ENCODE assay signal across 25 cellular contexts in genomic region chr20:60246751-60247150, GRCh38.
"Had no signal": no experiment of that assay in that cellular context is flagged by ENCODE, and none has a peak within 500 bp of the region (broad histone marks: within the 10 kb centered on the region; RNA-seq: fewer than 3 reads in every experiment).

No MANE protein-coding gene starts in this region.

- H3K36me3 Mint-ChIP-seq: memory B cell; naive B cell; natural killer cell treated with Interleukin-12 subunit alpha and Interleukin-12 subunit beta and Interleukin-15 and Interleukin-18, amount 100 ng/mL, for 72 hours; stimulated activated memory B cell treated with anti-CD40 and anti-IgM and Interleukin-4, amounts not matched to agents 10 μg/mL and 1 μg/mL and 100 μg/mL, for 72 hours had no signal

- FAIRE-seq: endometrium, keratinocyte had no signal

- H3K27me3 Mint-ChIP-seq: natural killer cell treated with Interleukin-12 subunit alpha and Interleukin-12 subunit beta and Interleukin-15 and Interleukin-18, amount 100 ng/mL, for 72 hours; stimulated activated memory B cell treated with anti-CD40 and anti-IgM and Interleukin-4, amounts not matched to agents 10 μg/mL and 1 μg/mL and 100 μg/mL, for 72 hours had no signal

- H3K9me3 Mint-ChIP-seq: effector memory CD8-positive, alpha-beta T cell; immature natural killer cell; natural killer cell treated with Interleukin-12 subunit alpha and Interleukin-12 subunit beta and Interleukin-15 and Interleukin-18, amount 100 ng/mL, for 72 hours; neural crest cell had no signal

- ATAC-seq: effector memory CD8-positive, alpha-beta T cell; heart right ventricle; natural killer cell treated with Interleukin-12 subunit alpha and Interleukin-12 subunit beta and Interleukin-15 and Interleukin-18, amount 100 ng/mL, for 72 hours; sciatic nerve; stimulated activated memory B cell treated with anti-CD40 and anti-IgM and Interleukin-4, amounts not matched to agents 10 μg/mL and 1 μg/mL and 100 μg/mL, for 72 hours; stimulated activated naive CD8-positive, alpha-beta T cell treated with anti-CD3 and anti-CD28 coated beads, Interleukin-15, Interleukin-2, amounts not matched to agents 100 U/mL and 50 U/mL, for 24 hours had no signal

- H3K4me3 Mint-ChIP-seq: effector memory CD8-positive, alpha-beta T cell; immature natural killer cell; memory B cell; naive B cell; natural killer cell treated with Interleukin-12 subunit alpha and Interleukin-12 subunit beta and Interleukin-15 and Interleukin-18, amount 100 ng/mL, for 72 hours; neural crest cell; stimulated activated memory B cell treated with anti-CD40 and anti-IgM and Interleukin-4, amounts not matched to agents 10 μg/mL and 1 μg/mL and 100 μg/mL, for 72 hours had no signal

- H3K27ac Mint-ChIP-seq: effector memory CD8-positive, alpha-beta T cell; immature natural killer cell; memory B cell; naive B cell; natural killer cell treated with Interleukin-12 subunit alpha and Interleukin-12 subunit beta and Interleukin-15 and Interleukin-18, amount 100 ng/mL, for 72 hours; stimulated activated memory B cell treated with anti-CD40 and anti-IgM and Interleukin-4, amounts not matched to agents 10 μg/mL and 1 μg/mL and 100 μg/mL, for 72 hours had no signal

- DNase-seq: cortex of kidney; effector memory CD8-positive, alpha-beta T cell; erythroblast; esophagus squamous epithelium; foreskin melanocyte; glutamatergic neuron; heart right ventricle; hippocampal formation; immature natural killer cell; naive B cell; spleen; stimulated activated CD4-positive, alpha-beta T cell treated with anti-CD3 and anti-CD28 coated beads, Interleukin-4, amount 100 ng/mL, for 4 hours; stimulated activated naive CD8-positive, alpha-beta T cell treated with anti-CD3 and anti-CD28 coated beads, Interleukin-15, Interleukin-2, amounts not matched to agents 100 U/mL and 50 U/mL, for 24 hours; substantia nigra; testis; tibial artery; upper lobe of left lung; uterus had no signal

- H3K4me1 Mint-ChIP-seq: memory B cell; naive B cell; stimulated activated memory B cell treated with anti-CD40 and anti-IgM and Interleukin-4, amounts not matched to agents 10 μg/mL and 1 μg/mL and 100 μg/mL, for 72 hours had no signal
